ENCODE assay signal across 17 cellular contexts in the genomic region with DNA sequence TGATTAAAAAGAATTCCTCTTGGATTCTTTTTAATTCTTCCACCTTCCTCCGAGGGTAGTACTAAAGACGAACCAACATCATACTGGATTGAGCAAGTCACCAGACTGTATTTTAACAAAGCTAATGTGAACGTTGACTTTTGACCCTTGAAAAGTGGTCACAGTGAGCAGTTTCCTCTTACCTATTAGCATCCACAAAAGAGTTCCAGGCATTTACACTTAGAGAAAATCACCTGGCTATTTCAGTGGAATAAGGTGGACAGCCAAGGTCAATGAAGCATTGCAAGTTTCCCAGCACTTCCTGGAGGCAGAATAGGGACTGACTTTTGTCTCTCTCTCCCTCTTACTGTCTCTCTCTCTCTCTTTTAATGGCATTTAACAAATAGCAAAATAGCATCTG.
DNase-seq lines count a peak whose midpoint lies in the region; ATAC-seq, FAIRE-seq and TF ChIP-seq lines count a peak whose summit lies in the region.
"Had no signal": no experiment of that assay in that cellular context is flagged by ENCODE, and none has a peak within 500 bp of the region (broad histone marks: within the 10 kb centered on the region; RNA-seq: fewer than 3 reads in every experiment).

No MANE protein-coding gene starts in this region.

- H3K14ac ChIP-seq in H1 (ENCODE audit: insufficient read length) (no peak overlapping the region), H9 (ENCODE audit: insufficient read depth, low read length) (no peak overlapping the region)

- no peaks in the 10 kb centered on the region; a peak in 1 of 5 replicates for H3K9me3 Mint-ChIP-seq in H9
- H3K9me3 Mint-ChIP-seq: CD14-positive monocyte, HFFc6 had no signal

- POLR2A ChIA-PET in H1 (lab: Charles Lee; ENCODE audit: partially characterized antibody) = no interaction called here

- no peaks in the 10 kb centered on the region for H3K27me3 ChIP-seq in H1 (replicated peaks in 1 of 4; ENCODE audit: control insufficient read depth in 3 of 4, extremely low read depth in 1 of 4, insufficient read depth in 3 of 4, low read length in 3 of 4)
- H3K27me3 ChIP-seq in right lobe of liver = no peaks in the 10 kb centered on the region
- H3K27me3 ChIP-seq in H9 (ENCODE audit: insufficient read depth, low read length) = no peaks in the 10 kb centered on the region
- no peaks in the 10 kb centered on the region for H3K27me3 ChIP-seq in uterus

- TF ChIP-seq CTCF in H1 (IDR thresholded peaks at IDR 0.05; ENCODE audit: control extremely low read depth in 1 of 3, insufficient read depth in 1 of 3, low read depth in 1 of 3, low read length in 3 of 3) (no peak), right lobe of liver (IDR thresholded peaks at IDR 0.05) (no peak), H9 (conservative IDR thresholded peaks at IDR 0.05) (no peak), uterus (IDR thresholded peaks at IDR 0.05) (no peak)

- TF ChIP-seq POLR2A in H1 (IDR thresholded peaks at IDR 0.05; ENCODE audit: control extremely low read depth in 1 of 2, low read depth in 2 of 2, low read length in 2 of 2) (no peak), right lobe of liver (IDR thresholded peaks at IDR 0.05) (no peak), uterus (IDR thresholded peaks at IDR 0.05) (no peak)

- no peaks in the 10 kb centered on the region for H3K23me2 ChIP-seq in H1 (ENCODE audit: low read depth, low read length)
- no peaks in the 10 kb centered on the region for H3K23me2 ChIP-seq in H9 (ENCODE audit: insufficient read length, low read depth, low read length, poor library complexity, severe bottlenecking)

- H3T11ph ChIP-seq in H9 (ENCODE audit: low read length) = no peak overlapping the region

- TF ChIP-seq RAD21 in H1 (IDR thresholded peaks at IDR 0.05 in 1 of 2, conservative IDR thresholded peaks at IDR 0.05 in 1 of 2; ENCODE audit: low read depth in 2 of 2, low read length in 2 of 2) = no peak

- DNase-seq in DMS53 (lab: John Stamatoyannopoulos, UW) (peak; percentile 13), DMS53 treated with DMSO at 0.1 percent for 48 hours (lab: John Stamatoyannopoulos, UW; ENCODE audit: unreplicated experiment) (no peak), H1 (ENCODE audit: low read depth in 1 of 2, low spot score in 2 of 2) (no peak), right lobe of liver (no peak), H9 (no peak), retina (no peak), uterus (no peak), OCI-M1 (lab: John Stamatoyannopoulos, UW) (no peak)
- DNase-seq: DMS 273 treated with DMSO at 0.1 percent for 48 hours, GOT3, NCI-H187, NCI-H2227 treated with DMSO at 0.1 percent for 48 hours, NCI-H774 had no signal

- no peaks in the 10 kb centered on the region for H3K36me3 Mint-ChIP-seq in H9 (ENCODE audit: insufficient read depth in 1 of 3, low read depth in 3 of 3)
- H3K36me3 Mint-ChIP-seq: CD14-positive monocyte had no signal

- H2BK5ac ChIP-seq in H1 (ENCODE audit: low read depth, low read length) = no peak overlapping the region
- no peak overlapping the region for H2BK5ac ChIP-seq in H9 (ENCODE audit: insufficient read length, low read length)

- H2AFZ ChIP-seq in H1 (ENCODE audit: low read length) = peak overlapping the region; percentile 49; the same call in 1 of the 2 replicates
- no peak overlapping the region for H2AFZ ChIP-seq in H9 (ENCODE audit: low read length)

- intact Hi-C loops in right lobe of liver (cut with DNase I) (loop anchor here in 1 of 2 donors (10.0 kb wide), 1 partner anchor 355 kb away; the partner anchor contains the start of gene FYB1), uterus (cut with DNase I; ENCODE audit: low total_unique reads) (no loop called here)

- H3K4me1 Mint-ChIP-seq in H9 = no peaks in the 10 kb centered on the region; a peak in 1 of 4 replicates

- peak; percentile 75 to 87 (median 84) for ATAC-seq in right lobe of liver

- H3K4me3 ChIP-seq in H1 (ENCODE audit: extremely low read depth in 1 of 4, insufficient read depth in 2 of 4, low read depth in 3 of 4, low read length in 4 of 4) (no peak overlapping the region), right lobe of liver (no peak overlapping the region), uterus (no peak overlapping the region)
- H3K4me3 ChIP-seq: GM12878 had no signal

- H3K27ac ChIP-seq in H1 (ENCODE audit: low read depth, low read length) (no peak overlapping the region), right lobe of liver (no peak overlapping the region), H9 (ENCODE audit: insufficient read length, low read depth, low read length) (no peak overlapping the region), uterus (no peak overlapping the region)
- H3K27ac ChIP-seq: 22Rv1 had no signal

- no peak for TF ChIP-seq EP300 in H1 (IDR thresholded peaks at IDR 0.05; ENCODE audit: borderline replicate concordance in 1 of 2, low read depth in 2 of 2, low read length in 2 of 2)

- H3K36me3 ChIP-seq in H1 (ENCODE audit: control insufficient read depth in 2 of 4, insufficient read depth in 4 of 4, low read length in 3 of 4) = no peaks in the 10 kb centered on the region
- H3K36me3 ChIP-seq in right lobe of liver = no peaks in the 10 kb centered on the region
- no peaks in the 10 kb centered on the region for H3K36me3 ChIP-seq in uterus

- no peak overlapping the region for H3K9ac ChIP-seq in H1 (replicated peaks in 1 of 4; ENCODE audit: extremely low read depth in 1 of 4, low read depth in 3 of 4, low read length in 3 of 4)
- H3K9ac ChIP-seq in H9 (ENCODE audit: extremely low read depth, insufficient read length, low read length) = no peak overlapping the region

- no peak overlapping the region for H2BK120ac ChIP-seq in H1 (replicated peaks; ENCODE audit: low read depth, low read length)
- H2BK120ac ChIP-seq in H9 (ENCODE audit: low read depth, low read length, poor library complexity, severe bottlenecking) = no peak overlapping the region

- H3K4ac ChIP-seq in H1 (replicated peaks; ENCODE audit: insufficient read length, low read depth, low read length) (no peak overlapping the region), H9 (ENCODE audit: low read depth, low read length) (no peak overlapping the region)

- H3K79me2 ChIP-seq in H1 (ENCODE audit: control insufficient read depth in 1 of 2, insufficient read depth in 2 of 2, low read length in 2 of 2) = no peaks in the 10 kb centered on the region
- H3K79me2 ChIP-seq in H9 (ENCODE audit: insufficient read depth, low read length) = no peaks in the 10 kb centered on the region

- no peak overlapping the region for H3K56ac ChIP-seq in H1 (replicated peaks; ENCODE audit: insufficient read length, low read depth, low read length)
- H3K56ac ChIP-seq in H9 (ENCODE audit: insufficient read length, low read depth, low read length) = no peak overlapping the region

- no peak overlapping the region for H3K4me3 Mint-ChIP-seq in H9
- H3K4me3 Mint-ChIP-seq: CD14-positive monocyte, HFFc6 had no signal

- H4K91ac ChIP-seq in H1 (replicated peaks; ENCODE audit: insufficient read length, low read length) = no peak overlapping the region
- H4K91ac ChIP-seq in H9 (ENCODE audit: insufficient read length, low read depth, low read length) = no peak overlapping the region

- WGBS in H1 (ENCODE audit: extremely low coverage in 1 of 2, insufficient coverage in 1 of 2, insufficient read length in 1 of 2, insufficient replicate concordance in 2 of 2, low coverage in 1 of 2, low lambda C conversion rate in 2 of 2, missing lambda C conversion rate in 1 of 2), 2 experiments = 91% methylated on average over 3 of the region's 3 CpGs; no CpG with 5 or more reads in 1 of the 2 experiments
- WGBS in right lobe of liver (ENCODE audit: insufficient coverage, low coverage, low lambda C conversion rate, missing lambda C conversion rate) = 22% methylated on average over 3 of the region's 3 CpGs
- WGBS in H9 (ENCODE audit: extremely low coverage, insufficient read length, low lambda C conversion rate) = no CpG with 5 or more reads among the region's 3 CpGs

- H3K23ac ChIP-seq in H1 (ENCODE audit: insufficient read length) = no peak overlapping the region
- no peak overlapping the region for H3K23ac ChIP-seq in H9 (ENCODE audit: insufficient read length, low read depth, low read length)

- H2BK15ac ChIP-seq in H1 (ENCODE audit: low read length) (no peak overlapping the region), H9 (ENCODE audit: low read depth, low read length) (no peak overlapping the region)

- no peak overlapping the region for H2BK12ac ChIP-seq in H1 (ENCODE audit: low read depth, low read length)
- no peak overlapping the region for H2BK12ac ChIP-seq in H9 (ENCODE audit: insufficient read length, low read depth, low read length)

- H3K79me1 ChIP-seq in H1 (ENCODE audit: low read depth, low read length) = no peaks in the 10 kb centered on the region
- no peaks in the 10 kb centered on the region for H3K79me1 ChIP-seq in H9 (ENCODE audit: insufficient read depth, low read depth, low read length, poor library complexity, severe bottlenecking)

- H3K4me2 ChIP-seq in H1 (ENCODE audit: insufficient read depth in 1 of 2, low read depth in 2 of 2, low read length in 2 of 2) (no peak overlapping the region), H9 (ENCODE audit: insufficient read depth, insufficient read length, low read length) (no peak overlapping the region)

- H3K18ac ChIP-seq in H1 (ENCODE audit: extremely low read depth, low read length) (no peak overlapping the region), H9 (ENCODE audit: insufficient read length, low read depth, low read length) (no peak overlapping the region)

- no peak overlapping the region for H3K27ac Mint-ChIP-seq in H9
- H3K27ac Mint-ChIP-seq: HFFc6 had no signal

- no peak overlapping the region for H2BK20ac ChIP-seq in H1 (ENCODE audit: low read length)
- no peak overlapping the region for H2BK20ac ChIP-seq in H9 (ENCODE audit: low read depth, low read length, poor library complexity, severe bottlenecking)

- no peak for FAIRE-seq in H1 (lab: Jason Lieb, UNC)

- H4K20me1 ChIP-seq in H1 (replicated peaks in 1 of 2; ENCODE audit: control insufficient read depth in 1 of 2, insufficient read depth in 2 of 2, low read length in 2 of 2) (peaks cover 0 to 1% of the 10 kb centered on the region in 2 experiments), H9 (ENCODE audit: control insufficient read depth, insufficient read depth, insufficient read length) (no peaks in the 10 kb centered on the region)

- H3K9me3 ChIP-seq in H1 (ENCODE audit: insufficient read depth in 2 of 2, low read depth in 1 of 2, low read length in 1 of 2) (no peaks in the 10 kb centered on the region), right lobe of liver (no peaks in the 10 kb centered on the region), H9 (ENCODE audit: control insufficient read depth, low read depth, low read length) (no peaks in the 10 kb centered on the region), uterus (no peaks in the 10 kb centered on the region)

- CTCF ChIA-PET in H1 (lab: Charles Lee; ENCODE audit: partially characterized antibody) = interaction anchor here (1.4 to 8.4 kb wide), 5 partner anchors 30 to 193 kb away, joined by 3 to 57 read pairs (median 6); partner anchors contain the start of gene DAB2

- H2AK5ac ChIP-seq in H1 (ENCODE audit: low read depth, low read length) (no peak overlapping the region), H9 (ENCODE audit: insufficient read length, low read length) (no peak overlapping the region)

- H4K5ac ChIP-seq in H1 (ENCODE audit: insufficient read length, low read depth, low read length) (no peak overlapping the region), H9 (ENCODE audit: insufficient read length, low read depth, low read length) (no peak overlapping the region)

- H3K4me1 ChIP-seq in H1 (replicated peaks in 1 of 4; ENCODE audit: control insufficient read depth in 3 of 4, insufficient read depth in 4 of 4, low read length in 3 of 4) (no peaks in the 10 kb centered on the region), right lobe of liver (peaks cover 0 to 11% (median 5%) of the 10 kb centered on the region in 4 donors), H9 (ENCODE audit: insufficient read depth, low read length) (no peaks in the 10 kb centered on the region; the same call in 1 of the 2 replicates), uterus (no peaks in the 10 kb centered on the region)

- H4K8ac ChIP-seq in H1 (ENCODE audit: extremely low read depth, insufficient read depth, low read length) = no peak overlapping the region
- no peak overlapping the region for H4K8ac ChIP-seq in H9 (replicated peaks; ENCODE audit: insufficient read length, low read depth, low read length)

- no peaks in the 10 kb centered on the region; the same call in 1 of the 2 replicates for H3K27me3 Mint-ChIP-seq in H9 (ENCODE audit: low read depth)
